Comparison of ENCODE assay signal across 10 cellular contexts in genomic region chr12:89948266-89949175, GRCh38.
DNase-seq lines count a peak whose midpoint lies in the region; ATAC-seq and TF ChIP-seq lines count a peak whose summit lies in the region.
"Had no signal": no experiment of that assay in that cellular context is flagged by ENCODE, and none has a peak within 500 bp of the region (broad histone marks: within the 10 kb centered on the region; RNA-seq: fewer than 3 reads in every experiment).

No MANE protein-coding gene starts in this region.

- H3K27ac Mint-ChIP-seq in activated naive CD4-positive, alpha-beta T cell treated with anti-CD3 and anti-CD28 coated beads, Interleukin-2, amount 50 U/mL, for 24 hours: peak overlapping the region; percentile 17
- peak overlapping the region; percentile 42 to 91 (median 72) for H3K27ac Mint-ChIP-seq in brain

- H3K36me3 ChIP-seq in mucosa of rectum (ENCODE audit: control insufficient read depth in 2 of 2, insufficient read depth in 2 of 2, low read length in 2 of 2) (no peaks in the 10 kb centered on the region), upper lobe of right lung (no peaks in the 10 kb centered on the region)

- H3K27ac ChIP-seq in mucosa of rectum (ENCODE audit: low read depth in 2 of 2, low read length in 2 of 2) (peak overlapping the region; percentile 74 to 81), upper lobe of right lung (peak overlapping the region; percentile 56)
- H3K27ac ChIP-seq: HL-60 had no signal

- H3K4me3 ChIP-seq in mucosa of rectum (ENCODE audit: low read length in 2 of 2) (no peak overlapping the region), upper lobe of right lung (no peak overlapping the region)

- ATAC-seq in upper lobe of right lung (no peak), omental fat pad (ENCODE audit: low FRiP score) (no peak)

- H3K9ac ChIP-seq in mucosa of rectum (ENCODE audit: low read depth in 1 of 2, low read length in 2 of 2): no peak overlapping the region

- peaks cover 56% of the 10 kb centered on the region for H3K4me1 Mint-ChIP-seq in activated naive CD4-positive, alpha-beta T cell treated with anti-CD3 and anti-CD28 coated beads, Interleukin-2, amount 50 U/mL, for 24 hours
- H3K4me1 Mint-ChIP-seq in brain: peaks cover 60% of the 10 kb centered on the region

- H3K27me3 ChIP-seq in mucosa of rectum (ENCODE audit: control insufficient read depth in 2 of 2, insufficient read depth in 2 of 2, low read length in 2 of 2) (no peaks in the 10 kb centered on the region), upper lobe of right lung (no peaks in the 10 kb centered on the region)

- no peaks in the 10 kb centered on the region for H3K27me3 Mint-ChIP-seq in activated naive CD4-positive, alpha-beta T cell treated with anti-CD3 and anti-CD28 coated beads, Interleukin-2, amount 50 U/mL, for 24 hours
- H3K27me3 Mint-ChIP-seq in brain: no peaks in the 10 kb centered on the region

- intact Hi-C loops in upper lobe of right lung (cut with DNase I): no loop called here

- H3K36me3 Mint-ChIP-seq in activated naive CD4-positive, alpha-beta T cell treated with anti-CD3 and anti-CD28 coated beads, Interleukin-2, amount 50 U/mL, for 24 hours: no peaks in the 10 kb centered on the region
- H3K36me3 Mint-ChIP-seq in brain: no peaks in the 10 kb centered on the region

- H3K4me1 ChIP-seq in mucosa of rectum (ENCODE audit: control insufficient read depth in 2 of 2, insufficient read depth in 2 of 2, low read length in 2 of 2) (peaks cover 39 to 60% of the 10 kb centered on the region in 2 donors), upper lobe of right lung (peaks cover 27% of the 10 kb centered on the region)

- DNase-seq in activated naive CD4-positive, alpha-beta T cell treated with Interleukin-2 at 50 U/mL for 16 hours: no peak
- DNase-seq in upper lobe of right lung (no peak), omental fat pad (ENCODE audit: low spot score) (no peak), NCI-H1092 (lab: John Stamatoyannopoulos, UW) (no peak)
- DNase-seq in stimulated activated CD4-positive, alpha-beta T cell treated with anti-CD3 and anti-CD28 coated beads, Interleukin-4, amount 100 ng/mL, for 24 hours: no peak
- DNase-seq: substantia nigra had no signal

- H3K4me3 Mint-ChIP-seq in activated naive CD4-positive, alpha-beta T cell treated with anti-CD3 and anti-CD28 coated beads, Interleukin-2, amount 50 U/mL, for 24 hours: no peak overlapping the region
- peak overlapping the region in 1 of 5 experiments; percentile 38 for H3K4me3 Mint-ChIP-seq in brain

- H3K9me3 Mint-ChIP-seq in activated naive CD4-positive, alpha-beta T cell treated with anti-CD3 and anti-CD28 coated beads, Interleukin-2, amount 50 U/mL, for 24 hours: no peaks in the 10 kb centered on the region
- H3K9me3 Mint-ChIP-seq in brain: no peaks in the 10 kb centered on the region

- TF ChIP-seq CTCF in brain (conservative IDR thresholded peaks at IDR 0.05): no peak
- TF ChIP-seq CTCF in upper lobe of right lung (IDR thresholded peaks at IDR 0.05): no peak
- no peak for TF ChIP-seq CTCF in omental fat pad (IDR thresholded peaks at IDR 0.05)

- H3K9me3 ChIP-seq in mucosa of rectum (ENCODE audit: control insufficient read depth in 2 of 2, low read length in 2 of 2): no peaks in the 10 kb centered on the region
- no peaks in the 10 kb centered on the region for H3K9me3 ChIP-seq in upper lobe of right lung
